ENCODE assay signal across 14 cellular contexts in the genomic region with DNA sequence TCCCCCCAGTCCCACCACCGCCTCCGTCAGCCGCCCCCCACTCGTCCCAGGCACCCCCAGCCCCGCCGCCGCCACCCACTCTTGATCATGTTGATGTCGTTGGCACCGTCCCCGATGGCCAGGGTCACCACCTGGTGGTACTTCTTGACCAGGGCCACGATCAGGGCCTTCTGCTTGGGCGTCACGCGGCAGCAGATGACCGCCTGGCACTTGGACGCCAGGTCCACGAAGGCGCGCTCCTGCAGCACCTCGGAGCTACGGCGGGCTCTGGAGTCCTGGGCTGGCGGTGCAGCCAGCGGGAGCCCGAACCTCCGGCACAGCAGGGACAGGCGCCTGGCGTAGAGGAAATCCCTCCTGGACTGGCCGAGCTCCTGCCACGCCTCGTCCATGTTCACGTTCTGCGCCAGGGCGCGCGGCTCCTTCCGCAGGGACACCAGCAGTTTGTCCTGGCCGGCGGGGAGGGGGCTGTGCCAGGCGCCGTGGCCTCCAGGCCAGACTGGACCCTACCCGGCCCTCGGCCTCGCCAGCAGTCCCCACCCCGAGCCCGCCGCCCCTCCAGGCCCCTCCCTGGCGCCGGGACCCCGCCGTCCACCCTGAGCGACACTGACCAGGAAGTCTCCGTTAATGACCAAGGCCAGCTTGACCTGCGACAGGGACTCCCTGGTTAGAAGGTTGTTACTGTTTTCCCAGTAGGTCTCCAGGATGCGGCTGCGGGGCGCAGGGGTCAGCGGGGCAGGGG. TPM values are rescaled to one million over a fixed set of nuclear protein-coding genes. Genes with fewer than 3 reads are reported as not detected.
DNase-seq lines count a peak whose midpoint lies in the region; FAIRE-seq and TF ChIP-seq lines count a peak whose summit lies in the region.
"Had no signal": no experiment of that assay in that cellular context is flagged by ENCODE, and none has a peak within 500 bp of the region (broad histone marks: within the 10 kb centered on the region; RNA-seq: fewer than 3 reads in every experiment).

No MANE protein-coding gene starts in this region.

- no peak overlapping the region for H3K27ac ChIP-seq in HUES64 (ENCODE audit: low read depth, low read length)
- H3K27ac ChIP-seq in esophagus muscularis mucosa (replicated peaks in 1 of 4) = no peak overlapping the region
- H3K27ac ChIP-seq in mesodermal cell (ENCODE audit: low read depth, low read length, severe bottlenecking) = peak overlapping the region; percentile 16

- H3K36me3 ChIP-seq in HUES64 (ENCODE audit: insufficient read depth, low read length) (no peaks in the 10 kb centered on the region), esophagus muscularis mucosa (no peaks in the 10 kb centered on the region), mesodermal cell (ENCODE audit: control insufficient read depth, insufficient read depth, low read length) (no peaks in the 10 kb centered on the region)

- TF ChIP-seq POLR2A in esophagus muscularis mucosa (IDR thresholded peaks at IDR 0.05; ENCODE audit: low read depth) = no peak
- no peak for TF ChIP-seq POLR2A in GM12892 (IDR thresholded peaks at IDR 0.05; ENCODE audit: low read depth, low read length)

- H3K9ac ChIP-seq in HUES64 (ENCODE audit: low read depth, low read length) = no peak overlapping the region

- H3K4me3 ChIP-seq in HUES64 (ENCODE audit: low read length) (peak overlapping the region; percentile 51), esophagus muscularis mucosa (peak overlapping the region; percentile 13 to 32 (median 22)), mesodermal cell (ENCODE audit: extremely low read depth, insufficient read depth, low read length, poor library complexity, severe bottlenecking) (peak overlapping the region; percentile 38)

- WGBS in HUES64 = 4% methylated on average over 58 of the region's 58 CpGs
- 13% methylated on average over 4 of the region's 58 CpGs for WGBS in esophagus muscularis mucosa
- 3 to 5% methylated on average over 47 to 48 of the region's 58 CpGs for WGBS in mesodermal cell (ENCODE audit: insufficient coverage in 2 of 2), 2 experiments

- TF ChIP-seq EP300 in esophagus muscularis mucosa (IDR thresholded peaks at IDR 0.05) = no peak

- H3K9me3 ChIP-seq in HUES64 (ENCODE audit: insufficient read depth, low read depth, low read length) = no peaks in the 10 kb centered on the region
- no peaks in the 10 kb centered on the region for H3K9me3 ChIP-seq in esophagus muscularis mucosa
- H3K9me3 ChIP-seq in mesodermal cell (ENCODE audit: control insufficient read depth, low read length) = no peaks in the 10 kb centered on the region

- FAIRE-seq in GM12892 (lab: Jason Lieb, UNC) (no peak), D721Med (lab: Jason Lieb, UNC) (no peak)

- DNase-seq in Daoy (ENCODE audit: low read depth) = peak; percentile 67
- no peak for DNase-seq in esophagus muscularis mucosa (ENCODE audit: extremely low spot score)
- no peak for DNase-seq in GM12892 (ENCODE audit: insufficient read length)
- DNase-seq in HuH-7 (ENCODE audit: low spot score) = no peak
- DNase-seq in D721Med (ENCODE audit: insufficient read length, low spot score) = no peak
- no peak for DNase-seq in DMS114 treated with DMSO at 0.1 percent for 48 hours (lab: John Stamatoyannopoulos, UW; ENCODE audit: unreplicated experiment)
- DNase-seq: naive B cell had no signal

- intact Hi-C loops in esophagus muscularis mucosa (cut with DNase I) = loop anchor here (2.0 kb wide), 1 partner anchor 35 kb away; no protein-coding TSS in a partner anchor

- H3K27me3 ChIP-seq in HUES64 (ENCODE audit: insufficient read depth, low read length) (peaks cover 19% of the 10 kb centered on the region), esophagus muscularis mucosa (peaks cover 0 to 88% (median 15%) of the 10 kb centered on the region in 4 donors)

- H3K4me1 ChIP-seq in HUES64 (ENCODE audit: insufficient read depth, low read length) (peaks cover 2% of the 10 kb centered on the region), esophagus muscularis mucosa (peaks cover 0 to 15% (median 14%) of the 10 kb centered on the region in 4 donors), mesodermal cell (ENCODE audit: control insufficient read depth, insufficient read depth, low read length, poor library complexity, severe bottlenecking) (no peaks in the 10 kb centered on the region)

- TF ChIP-seq CTCF in esophagus muscularis mucosa (IDR thresholded peaks at IDR 0.05) (no peak), D721Med (IDR thresholded peaks at IDR 0.05; ENCODE audit: insufficient read depth, missing control alignments) (no peak)

RNA-seq across cellular contexts. Expression of gene ATP8B3, which starts 22.6 kb away (rescaled TPM):
- total RNA-seq in Daoy (2014; rRNA removed; shearing (Covaris generic)) = 1.8 TPM in 1 of 2 replicates, not detected in the other
- 4.8 TPM for polyA plus RNA-seq in HUES64 (2013, experiment 1 of 2)
- polyA plus RNA-seq in HUES64 (2013, experiment 2 of 2) = 5.4 TPM
- total RNA-seq in esophagus muscularis mucosa = under 1 TPM; 0.19 to 0.92 (median 0.66) TPM
- polyA plus RNA-seq in mesodermal cell (2013, experiment 1 of 2) = 8.7 TPM
- 7.0 TPM for polyA plus RNA-seq in mesodermal cell (2013, experiment 2 of 2)
- polyA plus RNA-seq in GM12892 (2012; ENCODE audit: missing spikeins) = 1.1 TPM

RNA-seq across cellular contexts. Expression of gene ONECUT3, which starts 36.1 kb away (rescaled TPM):
- total RNA-seq in Daoy (2014; rRNA removed; shearing (Covaris generic)) = not detected in 2 replicates
- polyA plus RNA-seq in HUES64 (2013, experiment 1 of 2) = 0.05 TPM
- 0.13 TPM for polyA plus RNA-seq in HUES64 (2013, experiment 2 of 2)
- total RNA-seq in esophagus muscularis mucosa = not detected
- polyA plus RNA-seq in mesodermal cell (2013, experiment 1 of 2) = 0.11 TPM
- 0.05 TPM for polyA plus RNA-seq in mesodermal cell (2013, experiment 2 of 2)
- polyA plus RNA-seq in GM12892 (2012; ENCODE audit: missing spikeins) = not detected
- total RNA-seq: activated CD8-positive, alpha-beta memory T cell treated with anti-CD3 and anti-CD28 coated beads, Interleukin-2, amount 10 ng/mL, durations not matched to agents 7 days and 5 days; epithelial cell of proximal tubule; sciatic nerve; SK-MEL-5 had no signal
- polyA plus RNA-seq: BJ had no signal

RNA-seq across cellular contexts. Expression of gene REXO1, which starts 58.8 kb away (rescaled TPM):
- 8.1 and 11.3 TPM in 2 replicates for total RNA-seq in Daoy (2014; rRNA removed; shearing (Covaris generic))
- 21.4 TPM for polyA plus RNA-seq in HUES64 (2013, experiment 1 of 2)
- polyA plus RNA-seq in HUES64 (2013, experiment 2 of 2) = 19.9 TPM
- 10 to 100 TPM; 16.2 to 36.0 (median 26.1) TPM for total RNA-seq in esophagus muscularis mucosa
- polyA plus RNA-seq in mesodermal cell (2013, experiment 1 of 2) = 23.2 TPM
- polyA plus RNA-seq in mesodermal cell (2013, experiment 2 of 2) = 21.6 TPM
- polyA plus RNA-seq in GM12892 (2012; ENCODE audit: missing spikeins) = 9.5 TPM
